In genomic region chr18:72091369-72091768, GRCh38 we compare ENCODE assay signal across 27 cellular contexts.
DNase-seq lines count a peak whose midpoint lies in the region; ATAC-seq and TF ChIP-seq lines count a peak whose summit lies in the region.
"Had no signal": no experiment of that assay in that cellular context is flagged by ENCODE, and none has a peak within 500 bp of the region (broad histone marks: within the 10 kb centered on the region; RNA-seq: fewer than 3 reads in every experiment).

No MANE protein-coding gene starts in this region.

- no peaks in the 10 kb centered on the region for H3K36me3 ChIP-seq in OCI-LY7 (ENCODE audit: insufficient read depth, low read length)
- no peaks in the 10 kb centered on the region for H3K36me3 ChIP-seq in iPS-20b (ENCODE audit: insufficient read depth, low read depth, low read length)
- no peaks in the 10 kb centered on the region for H3K36me3 ChIP-seq in adrenal gland (replicated peaks in 1 of 2)
- H3K36me3 ChIP-seq: colonic mucosa, esophagus squamous epithelium, right lobe of liver, thoracic aorta, uterus had no signal

- BruUV-seq in OCI-LY7 (replicated peaks; lab: Mats Ljungman, UMichigan), result no TSS peak

- TF ChIP-seq CTCF in OCI-LY7 (conservative IDR thresholded peaks at IDR 0.05; ENCODE audit: low read length), result no peak
- TF ChIP-seq CTCF in adrenal gland (IDR thresholded peaks at IDR 0.05), result no peak

- no peaks in the 10 kb centered on the region for H3K9me2 ChIP-seq in OCI-LY7 (ENCODE audit: insufficient read depth, low read length)

- ATAC-seq in GM19372 (IDR thresholded peaks at IDR 0.05; ENCODE audit: low read depth, unreplicated experiment) (peak; percentile 51), HG03457 (IDR thresholded peaks at IDR 0.05; ENCODE audit: unreplicated experiment) (peak; percentile 54), HG02610 (IDR thresholded peaks at IDR 0.05; ENCODE audit: unreplicated experiment) (no peak), HG03520 (IDR thresholded peaks at IDR 0.05; ENCODE audit: unreplicated experiment) (no peak)
- ATAC-seq: right lobe of liver had no signal

- peaks cover under 1% of the 10 kb centered on the region; the same call in 1 of the 2 replicates for H3K27me3 ChIP-seq in iPS-20b (ENCODE audit: insufficient read depth, low read length)
- H3K27me3 ChIP-seq in adrenal gland, result no peaks in the 10 kb centered on the region
- H3K27me3 ChIP-seq: colonic mucosa, esophagus squamous epithelium, right lobe of liver, uterus had no signal

- peak overlapping the region; percentile 23; the same call in 1 of the 2 replicates for H3K4me2 ChIP-seq in OCI-LY7 (ENCODE audit: low read length)

- intact Hi-C loops in OCI-LY7 (cut with micrococcal nuclease; ENCODE audit: unreplicated experiment) (no loop called here), adrenal gland (cut with DNase I) (no loop called here)

- H3K4me1 ChIP-seq in OCI-LY7 (ENCODE audit: insufficient read depth, low read length, poor library complexity, severe bottlenecking), result no peaks in the 10 kb centered on the region
- H3K4me1 ChIP-seq in iPS-20b (ENCODE audit: insufficient read depth, low read length), result peaks cover 14% of the 10 kb centered on the region; the same call in 1 of the 2 replicates
- no peaks in the 10 kb centered on the region for H3K4me1 ChIP-seq in adrenal gland (replicated peaks in 1 of 2)
- H3K4me1 ChIP-seq: colonic mucosa, esophagus squamous epithelium, right lobe of liver, uterus had no signal

- WGBS in adrenal gland, 4 donors, result 29 to 37% (median 33%) methylated on average over 5 of the region's 5 CpGs

- H3K9ac ChIP-seq in iPS-20b (ENCODE audit: low read depth, low read length), result peak overlapping the region; percentile 41; the same call in 1 of the 2 replicates

- H3K4me3 ChIP-seq in OCI-LY7 (ENCODE audit: low read depth, low read length, poor library complexity, severe bottlenecking) (no peak overlapping the region), iPS-20b (ENCODE audit: low read length) (peak overlapping the region; percentile 43; the same call in 1 of the 2 replicates), adrenal gland (no peak overlapping the region)
- H3K4me3 ChIP-seq: colonic mucosa, esophagus squamous epithelium, lung, right lobe of liver, thoracic aorta, uterus had no signal

- no peak overlapping the region for H3K27ac ChIP-seq in OCI-LY7 (ENCODE audit: low read depth, low read length, poor library complexity, severe bottlenecking)
- H3K27ac ChIP-seq in iPS-20b (ENCODE audit: low read length), result peak overlapping the region; percentile 55
- H3K27ac ChIP-seq in adrenal gland, result no peak overlapping the region
- H3K27ac ChIP-seq: colonic mucosa, esophagus squamous epithelium, HL-60, right lobe of liver, thoracic aorta, uterus had no signal

- peak; percentile 21 for DNase-seq in OCI-LY7 (ENCODE audit: low spot score)
- DNase-seq in adrenal gland, result no peak
- DNase-seq in activated CD8-positive, alpha-beta memory T cell treated with anti-CD3 and anti-CD28 coated beads, Interleukin-2, amount 50 U/mL, for 48 hours, result no peak
- DNase-seq: activated CD4-positive, alpha-beta T cell treated with anti-CD3 and anti-CD28 coated beads for 4 hours; activated CD8-positive, alpha-beta memory T cell treated with anti-CD3 and anti-CD28 coated beads for 24 hours; activated naive CD4-positive, alpha-beta T cell treated with Interleukin-2 at 50 U/mL for 16 hours; activated T-cell treated with anti-CD3 and anti-CD28 coated beads, Interleukin-2, amount 50 U/mL, for 24 hours; amygdala; colonic mucosa; effector memory CD4-positive, alpha-beta T cell; esophagus squamous epithelium; hippocampal formation; NCI-H1417 treated with DMSO at 0.1 percent for 48 hours; NCI-H524; right lobe of liver; stimulated activated CD4-positive, alpha-beta T cell treated with anti-CD3 and anti-CD28 coated beads, Interleukin-12 subunit alpha, Interleukin-12 subunit beta, amount 100 ng/mL, for 4 hours; stimulated activated CD4-positive, alpha-beta T cell treated with anti-CD3 and anti-CD28 coated beads, Interleukin-4, amount 100 ng/mL, for 4 hours; stimulated activated naive CD4-positive, alpha-beta T cell treated with Interleukin-2 at 50 U/mL for 16 hours; uterus had no signal

- POLR2A ChIA-PET in OCI-LY7 (lab: Charles Lee), result no interaction called here

- H4K20me1 ChIP-seq in OCI-LY7 (ENCODE audit: insufficient read depth, low read length), result no peaks in the 10 kb centered on the region

- no peak for TF ChIP-seq POLR2A in adrenal gland (IDR thresholded peaks at IDR 0.05)

- H3K9me3 ChIP-seq in OCI-LY7 (ENCODE audit: low read length), result no peaks in the 10 kb centered on the region
- H3K9me3 ChIP-seq in iPS-20b (ENCODE audit: insufficient read depth, low read depth, low read length), result no peaks in the 10 kb centered on the region
- no peaks in the 10 kb centered on the region for H3K9me3 ChIP-seq in adrenal gland (replicated peaks in 1 of 3)
- H3K9me3 ChIP-seq: colonic mucosa, esophagus squamous epithelium, right lobe of liver, thoracic aorta, uterus had no signal

- H2AFZ ChIP-seq in OCI-LY7 (ENCODE audit: low read length), result peak overlapping the region; percentile 61; the same call in 1 of the 2 replicates

- CTCF ChIA-PET in OCI-LY7 (lab: Charles Lee; ENCODE audit: unreplicated experiment), result no interaction called here

- no peaks in the 10 kb centered on the region for H3K79me2 ChIP-seq in OCI-LY7 (ENCODE audit: insufficient read depth, low read depth, low read length)

Comparison
In these comparisons a context has a peak if more than half of its experiments do, and no peak if none do; other contexts are left out.
1. ATAC-seq: peak in GM19372 (single experiment) and HG03457 (single experiment); none in HG02610 (single experiment) and HG03520 (single experiment).